8 cellular contexts compared by ENCODE assay signal in genomic region chr10:27242951-27243551, GRCh38. TPM values are rescaled to one million over a fixed set of nuclear protein-coding genes. Genes with fewer than 3 reads are reported as not detected.
A peak's percentile ranks its signal among the peaks of the same experiment; 100 is the strongest.
DNase-seq lines count a peak whose midpoint lies in the region; ATAC-seq and TF ChIP-seq lines count a peak whose summit lies in the region.

No MANE protein-coding gene starts in this region.

- POLR2A ChIA-PET in activated CD4-positive, alpha-beta T cell treated with anti-CD3 and anti-CD28 coated beads, Interleukin-2, amount 10 ng/mL, durations not matched to agents 7 days and 5 days (lab: Charles Lee), result no interaction called here

- peak overlapping the region; percentile 92 for H3K4me3 Mint-ChIP-seq in activated CD4-positive, alpha-beta T cell treated with anti-CD3 and anti-CD28 coated beads, Interleukin-2, amount 10 ng/mL, durations not matched to agents 7 days and 5 days

- intact Hi-C loops in lower leg skin (cut with DNase I; ENCODE audit: low total_unique reads), result no loop called here

- H3K27ac Mint-ChIP-seq in activated CD4-positive, alpha-beta T cell treated with anti-CD3 and anti-CD28 coated beads, Interleukin-2, amount 10 ng/mL, durations not matched to agents 7 days and 5 days, result peak overlapping the region; percentile 99

- peaks cover 8% of the 10 kb centered on the region for H3K36me3 Mint-ChIP-seq in activated CD4-positive, alpha-beta T cell treated with anti-CD3 and anti-CD28 coated beads, Interleukin-2, amount 10 ng/mL, durations not matched to agents 7 days and 5 days (ENCODE audit: low read depth)

- H3K4me1 Mint-ChIP-seq in activated CD4-positive, alpha-beta T cell treated with anti-CD3 and anti-CD28 coated beads, Interleukin-2, amount 10 ng/mL, durations not matched to agents 7 days and 5 days, result peaks cover 30% of the 10 kb centered on the region

- ATAC-seq in HG02885 (IDR thresholded peaks at IDR 0.05; ENCODE audit: poor library complexity, unreplicated experiment), result peak; percentile 36

- CTCF ChIA-PET in activated CD4-positive, alpha-beta T cell treated with anti-CD3 and anti-CD28 coated beads, Interleukin-2, amount 10 ng/mL, durations not matched to agents 7 days and 5 days (lab: Charles Lee), result interaction anchor here (1.2 to 2.9 kb wide), 3 partner anchors 9 to 14 kb away, joined by 3 to 24 read pairs (median 4); no protein-coding TSS in a partner anchor

- peak; percentile 54 to 78 for DNase-seq in NCI-H2081 (lab: John Stamatoyannopoulos, UW)
- DNase-seq in NCI-H2081 treated with DMSO at 0.1 percent for 48 hours (lab: John Stamatoyannopoulos, UW), result no peak
- DNase-seq in NCI-H510A treated with DMSO at 0.1 percent for 48 hours (lab: John Stamatoyannopoulos, UW), result peak; percentile 60
- DNase-seq in activated CD4-positive, alpha-beta T cell treated with anti-CD3 and anti-CD28 coated beads, Interleukin-2, amount 10 ng/mL, durations not matched to agents 7 days and 5 days, result peak; percentile 77
- peak; percentile 67 for DNase-seq in ecto neural progenitor cell (ENCODE audit: low spot score)
- peak; percentile 34 to 83 for DNase-seq in lower leg skin (ENCODE audit: low spot score in 2 of 2)
- DNase-seq in stimulated activated CD4-positive, alpha-beta T cell treated with anti-CD3 and anti-CD28 coated beads, Interleukin-4, amount 100 ng/mL, for 24 hours, result peak; percentile 71

- no peaks in the 10 kb centered on the region for H3K27me3 Mint-ChIP-seq in activated CD4-positive, alpha-beta T cell treated with anti-CD3 and anti-CD28 coated beads, Interleukin-2, amount 10 ng/mL, durations not matched to agents 7 days and 5 days

- WGBS in lower leg skin, 2 donors, result 9 to 22% methylated on average over 12 of the region's 12 CpGs

- TF ChIP-seq CTCF in lower leg skin (IDR thresholded peaks at IDR 0.05), result no peak

- H3K4me3 ChIP-seq in lower leg skin (ENCODE audit: low read depth, poor library complexity, severe bottlenecking), result peak overlapping the region; percentile 62

- no peak for TF ChIP-seq POLR2A in lower leg skin (IDR thresholded peaks at IDR 0.05)

- H3K9me3 Mint-ChIP-seq in activated CD4-positive, alpha-beta T cell treated with anti-CD3 and anti-CD28 coated beads, Interleukin-2, amount 10 ng/mL, durations not matched to agents 7 days and 5 days, result no peaks in the 10 kb centered on the region

RNA-seq across cellular contexts. Expression of gene ACBD5, which starts 2.5 kb away (rescaled TPM):
- total RNA-seq in activated CD4-positive, alpha-beta T cell treated with anti-CD3 and anti-CD28 coated beads, Interleukin-2, amount 10 ng/mL, durations not matched to agents 7 days and 5 days, result 10 to 100 TPM; 19.2 to 21.6 TPM
- total RNA-seq in lower leg skin, result 10 to 100 TPM; 22.3 to 36.8 (median 33.5) TPM
